Comparison of ENCODE assay signal across 16 cellular contexts in the genomic region with DNA sequence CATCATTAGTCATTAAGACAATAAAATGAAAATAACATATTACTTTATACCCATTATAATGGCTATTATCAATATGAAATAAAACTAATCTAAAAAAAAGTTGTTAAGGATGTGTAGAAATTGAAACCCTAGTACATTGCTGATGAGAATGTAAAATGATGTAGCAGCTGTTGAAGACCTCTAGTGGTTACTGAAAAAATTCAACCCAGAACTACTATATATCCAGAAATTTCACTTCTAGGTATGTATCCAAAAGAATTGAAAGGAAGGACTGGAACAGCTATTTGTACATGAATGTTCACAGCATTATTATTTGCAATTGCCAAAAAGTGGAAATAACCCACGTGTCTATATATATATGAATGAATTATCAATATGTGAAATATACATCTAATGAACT.
A peak's percentile ranks its signal among the peaks of the same experiment; 100 is the strongest.
DNase-seq lines count a peak whose midpoint lies in the region; ATAC-seq, FAIRE-seq and TF ChIP-seq lines count a peak whose summit lies in the region.
"Had no signal": no experiment of that assay in that cellular context is flagged by ENCODE, and none has a peak within 500 bp of the region (broad histone marks: within the 10 kb centered on the region; RNA-seq: fewer than 3 reads in every experiment).

No MANE protein-coding gene starts in this region.

- ATAC-seq in esophagus mucosa = no peak

- H3F3A ChIP-seq in neural progenitor cell (ENCODE audit: low read depth) = no peaks in the 10 kb centered on the region

- H3K36me3 ChIP-seq in astrocyte (ENCODE audit: insufficient read depth, low read length) = no peaks in the 10 kb centered on the region
- H3K36me3 ChIP-seq in neural progenitor cell = no peaks in the 10 kb centered on the region
- H3K36me3 ChIP-seq in OCI-LY7 (ENCODE audit: insufficient read depth, low read length) = no peaks in the 10 kb centered on the region
- no peaks in the 10 kb centered on the region for H3K36me3 ChIP-seq in left ventricle myocardium inferior
- H3K36me3 ChIP-seq: BLaER1 treated with 17β-estradiol and CSF1 and Interleukin-3, amounts not matched to agents 10 nM and 100 nM; Peyer's patch; SJCRH30 had no signal

- no peak for DNase-seq in H9
- no peak for DNase-seq in astrocyte (ENCODE audit: low read depth)
- no peak for DNase-seq in neural progenitor cell (ENCODE audit: low spot score)
- no peak for DNase-seq in OCI-LY7 (ENCODE audit: low spot score)
- no peak for DNase-seq in left ventricle myocardium inferior
- DNase-seq: DMS79, MV-4-11, NCI-H1417 treated with DMSO at 0.1 percent for 48 hours, NCI-H2029, NCI-H526 treated with DMSO at 0.1 percent for 48 hours, Peyer's patch, SJCRH30 had no signal

- H3K4me2 ChIP-seq in H9 (ENCODE audit: insufficient read depth, insufficient read length, low read length) = no peak overlapping the region
- H3K4me2 ChIP-seq in astrocyte (ENCODE audit: low read length) = no peak overlapping the region
- no peak overlapping the region for H3K4me2 ChIP-seq in neural progenitor cell
- H3K4me2 ChIP-seq in OCI-LY7 (ENCODE audit: low read length) = no peak overlapping the region
- H3K4me2 ChIP-seq: BLaER1 treated with 17β-estradiol and CSF1 and Interleukin-3, amounts not matched to agents 10 nM and 100 nM had no signal

- H4K8ac ChIP-seq in H9 (replicated peaks; ENCODE audit: insufficient read length, low read depth, low read length) = no peak overlapping the region

- H3K27me3 Mint-ChIP-seq in H9 (ENCODE audit: low read depth) = no peaks in the 10 kb centered on the region
- H3K27me3 Mint-ChIP-seq in astrocyte (ENCODE audit: low read depth, unreplicated experiment) = no peaks in the 10 kb centered on the region
- no peaks in the 10 kb centered on the region for H3K27me3 Mint-ChIP-seq in neural progenitor cell (ENCODE audit: insufficient read depth, low read depth)

- H3K4me1 ChIP-seq in H9 (ENCODE audit: insufficient read depth, low read length) = no peaks in the 10 kb centered on the region
- no peaks in the 10 kb centered on the region for H3K4me1 ChIP-seq in astrocyte (ENCODE audit: insufficient read depth, low read length)
- no peaks in the 10 kb centered on the region for H3K4me1 ChIP-seq in neural progenitor cell
- H3K4me1 ChIP-seq in OCI-LY7 (ENCODE audit: insufficient read depth, low read length, poor library complexity, severe bottlenecking) = no peaks in the 10 kb centered on the region
- H3K4me1 ChIP-seq in left ventricle myocardium inferior = no peaks in the 10 kb centered on the region
- H3K4me1 ChIP-seq: BLaER1 treated with 17β-estradiol and CSF1 and Interleukin-3, amounts not matched to agents 10 nM and 100 nM; Peyer's patch; SJCRH30 had no signal

- no peak overlapping the region for H2BK15ac ChIP-seq in H9 (ENCODE audit: low read depth, low read length)

- no CpG with 5 or more reads among the region's 1 CpG for WGBS in H9 (ENCODE audit: extremely low coverage, insufficient read length, low lambda C conversion rate)

- no peak overlapping the region for H3K27ac ChIP-seq in C4-2B
- H3K27ac ChIP-seq in H9 (ENCODE audit: insufficient read length, low read depth, low read length) = no peak overlapping the region
- H3K27ac ChIP-seq in astrocyte (ENCODE audit: low read depth, low read length) = no peak overlapping the region
- H3K27ac ChIP-seq in neural progenitor cell = no peak overlapping the region
- no peak overlapping the region for H3K27ac ChIP-seq in OCI-LY7 (ENCODE audit: low read depth, low read length, poor library complexity, severe bottlenecking)
- no peak overlapping the region for H3K27ac ChIP-seq in left ventricle myocardium inferior (replicated peaks)
- H3K27ac ChIP-seq: BLaER1 treated with 17β-estradiol and CSF1 and Interleukin-3, amounts not matched to agents 10 nM and 100 nM; Peyer's patch; SJCRH30 had no signal

- no peaks in the 10 kb centered on the region for H3K79me1 ChIP-seq in H9 (ENCODE audit: insufficient read depth, low read depth, low read length, poor library complexity, severe bottlenecking)

- no peak overlapping the region for H3K56ac ChIP-seq in H9 (ENCODE audit: insufficient read length, low read depth, low read length)

- H3K9me3 ChIP-seq in H9 (ENCODE audit: control insufficient read depth, low read depth, low read length) (no peaks in the 10 kb centered on the region), astrocyte (ENCODE audit: insufficient read depth, low read depth, low read length) (no peaks in the 10 kb centered on the region), neural progenitor cell (ENCODE audit: low read depth) (peaks cover 2% of the 10 kb centered on the region), OCI-LY7 (ENCODE audit: low read length) (no peaks in the 10 kb centered on the region), left ventricle myocardium inferior (replicated peaks) (no peaks in the 10 kb centered on the region)
- H3K9me3 ChIP-seq: BLaER1 treated with 17β-estradiol and CSF1 and Interleukin-3, amounts not matched to agents 10 nM and 100 nM; Peyer's patch; SJCRH30 had no signal

- no TSS peak for BruUV-seq in OCI-LY7 (replicated peaks; lab: Mats Ljungman, UMichigan)

- H3K23me2 ChIP-seq in H9 (ENCODE audit: insufficient read length, low read depth, low read length, poor library complexity, severe bottlenecking) = no peaks in the 10 kb centered on the region

- H3K23ac ChIP-seq in H9 (ENCODE audit: insufficient read length, low read depth, low read length) = no peak overlapping the region

- H3K27me3 ChIP-seq in H9 (ENCODE audit: insufficient read depth, low read length) = no peaks in the 10 kb centered on the region
- no peaks in the 10 kb centered on the region for H3K27me3 ChIP-seq in astrocyte (ENCODE audit: insufficient read depth, low read length)
- no peaks in the 10 kb centered on the region for H3K27me3 ChIP-seq in neural progenitor cell
- no peaks in the 10 kb centered on the region for H3K27me3 ChIP-seq in left ventricle myocardium inferior (ENCODE audit: low read depth)
- H3K27me3 ChIP-seq: Peyer's patch, SJCRH30 had no signal

- intact Hi-C loops in OCI-LY7 (cut with micrococcal nuclease; ENCODE audit: unreplicated experiment) (loop anchor here (10.0 kb wide), 1 partner anchor 328 kb away; no protein-coding TSS in a partner anchor), left ventricle myocardium inferior (cut with micrococcal nuclease) (loop anchor here (5.0 kb wide), 1 partner anchor 325 kb away; no protein-coding TSS in a partner anchor)

- H3K4me3 ChIP-seq in astrocyte (ENCODE audit: insufficient read depth, low read depth, low read length) (no peak overlapping the region), neural progenitor cell (no peak overlapping the region), OCI-LY7 (ENCODE audit: low read depth, low read length, poor library complexity, severe bottlenecking) (no peak overlapping the region), left ventricle myocardium inferior (no peak overlapping the region)
- H3K4me3 ChIP-seq: BLaER1 treated with 17β-estradiol and CSF1 and Interleukin-3, amounts not matched to agents 10 nM and 100 nM; Peyer's patch; SJCRH30 had no signal

- H2AFZ ChIP-seq in H9 (ENCODE audit: low read length) (no peak overlapping the region), astrocyte (ENCODE audit: low read depth, low read length) (no peak overlapping the region), neural progenitor cell (replicated peaks) (no peak overlapping the region), OCI-LY7 (ENCODE audit: low read length) (no peak overlapping the region)

- H2BK120ac ChIP-seq in H9 (ENCODE audit: low read depth, low read length, poor library complexity, severe bottlenecking) = no peak overlapping the region

- no peak overlapping the region for H3K14ac ChIP-seq in H9 (ENCODE audit: insufficient read depth, low read length)

- H3K9me3 Mint-ChIP-seq in H9 = no peaks in the 10 kb centered on the region; a peak in 2 of 5 replicates
- H3K9me3 Mint-ChIP-seq in astrocyte (ENCODE audit: unreplicated experiment) = no peaks in the 10 kb centered on the region
- H3K9me3 Mint-ChIP-seq in neural progenitor cell = no peaks in the 10 kb centered on the region

- H4K20me1 ChIP-seq in H9 (ENCODE audit: control insufficient read depth, insufficient read depth, insufficient read length) (no peaks in the 10 kb centered on the region), astrocyte (ENCODE audit: insufficient read depth, low read length) (no peaks in the 10 kb centered on the region), neural progenitor cell (ENCODE audit: low read depth) (no peaks in the 10 kb centered on the region), OCI-LY7 (ENCODE audit: insufficient read depth, low read length) (no peaks in the 10 kb centered on the region)
- H4K20me1 ChIP-seq: BLaER1 treated with 17β-estradiol and CSF1 and Interleukin-3, amounts not matched to agents 10 nM and 100 nM had no signal

- H3K9ac ChIP-seq in H9 (ENCODE audit: extremely low read depth, insufficient read length, low read length) (no peak overlapping the region), astrocyte (ENCODE audit: low read length) (no peak overlapping the region), neural progenitor cell (no peak overlapping the region)
- H3K9ac ChIP-seq: BLaER1 treated with 17β-estradiol and CSF1 and Interleukin-3, amounts not matched to agents 10 nM and 100 nM had no signal

- H3K4me1 Mint-ChIP-seq in H9 (peaks cover 0 to 4% of the 10 kb centered on the region in 2 experiments; a peak in 2 of 4 replicates), astrocyte (ENCODE audit: low read depth, unreplicated experiment) (no peaks in the 10 kb centered on the region), neural progenitor cell (no peaks in the 10 kb centered on the region)

- POLR2A ChIA-PET in OCI-LY7 (lab: Charles Lee) = interaction anchor here (0.6 kb wide), 1 partner anchor 401 kb away, joined by 3 read pairs; no protein-coding TSS in a partner anchor

- H3K79me2 ChIP-seq in H9 (ENCODE audit: insufficient read depth, low read length) = no peaks in the 10 kb centered on the region
- no peaks in the 10 kb centered on the region for H3K79me2 ChIP-seq in astrocyte (ENCODE audit: insufficient read depth, low read length)
- no peaks in the 10 kb centered on the region for H3K79me2 ChIP-seq in neural progenitor cell (ENCODE audit: low read depth)
- H3K79me2 ChIP-seq in OCI-LY7 (ENCODE audit: insufficient read depth, low read depth, low read length) = no peaks in the 10 kb centered on the region

- no peak overlapping the region for H2BK5ac ChIP-seq in H9 (ENCODE audit: insufficient read length, low read length)

- CTCF ChIA-PET in OCI-LY7 (lab: Charles Lee; ENCODE audit: unreplicated experiment) = no interaction called here

- peak; percentile 16; the same call in 1 of the 2 replicates for TF ChIP-seq CTCF in C4-2B (conservative IDR thresholded peaks at IDR 0.05)
- TF ChIP-seq CTCF in H9 (conservative IDR thresholded peaks at IDR 0.05) = peak; percentile 57
- TF ChIP-seq CTCF in astrocyte (IDR thresholded peaks at IDR 0.05; ENCODE audit: insufficient read depth, low read depth, low read length) = no peak
- TF ChIP-seq CTCF in neural progenitor cell (IDR thresholded peaks at IDR 0.05) = peak; percentile 12
- TF ChIP-seq CTCF in OCI-LY7 (conservative IDR thresholded peaks at IDR 0.05; ENCODE audit: low read length) = no peak
- no peak for TF ChIP-seq CTCF in left ventricle myocardium inferior (IDR thresholded peaks at IDR 0.05; ENCODE audit: borderline replicate concordance)

- H3K27ac Mint-ChIP-seq in H9 (no peak overlapping the region; a peak in 1 of 7 replicates), astrocyte (ENCODE audit: unreplicated experiment) (no peak overlapping the region), neural progenitor cell (no peak overlapping the region)

- H4K91ac ChIP-seq in H9 (ENCODE audit: insufficient read length, low read depth, low read length) = no peak overlapping the region

- H3K4ac ChIP-seq in H9 (ENCODE audit: low read depth, low read length) = no peak overlapping the region

- FAIRE-seq in astrocyte (lab: Jason Lieb, UNC) = peak; percentile 43
- FAIRE-seq: GM12892 had no signal

- H3T11ph ChIP-seq in H9 (ENCODE audit: low read length) = no peak overlapping the region

- H3K4me3 Mint-ChIP-seq in H9 = no peak overlapping the region
- no peak overlapping the region for H3K4me3 Mint-ChIP-seq in astrocyte (ENCODE audit: unreplicated experiment)
- H3K4me3 Mint-ChIP-seq in neural progenitor cell = no peak overlapping the region

- H2AK5ac ChIP-seq in H9 (ENCODE audit: insufficient read length, low read length) = no peak overlapping the region

- H4K5ac ChIP-seq in H9 (ENCODE audit: insufficient read length, low read depth, low read length) = no peak overlapping the region

- H3K9me2 ChIP-seq in OCI-LY7 (ENCODE audit: insufficient read depth, low read length) = no peaks in the 10 kb centered on the region

- H2BK20ac ChIP-seq in H9 (ENCODE audit: low read depth, low read length, poor library complexity, severe bottlenecking) = no peak overlapping the region

- H3K18ac ChIP-seq in H9 (ENCODE audit: insufficient read length, low read depth, low read length) = no peak overlapping the region

- no peaks in the 10 kb centered on the region for H3K36me3 Mint-ChIP-seq in H9 (ENCODE audit: insufficient read depth in 1 of 3, low read depth in 3 of 3)
- H3K36me3 Mint-ChIP-seq in astrocyte (ENCODE audit: low read depth, unreplicated experiment) = no peaks in the 10 kb centered on the region
- no peaks in the 10 kb centered on the region for H3K36me3 Mint-ChIP-seq in neural progenitor cell

- H2BK12ac ChIP-seq in H9 (ENCODE audit: insufficient read length, low read depth, low read length) = no peak overlapping the region

Comparison
In these comparisons a context has a peak if more than half of its experiments do, and no peak if none do; other contexts are left out.
1. CTCF ChIP-seq: peak in C4-2B (single experiment), H9 (single experiment) and neural progenitor cell (single experiment); none in astrocyte (single experiment), OCI-LY7 (single experiment) and left ventricle myocardium inferior (single experiment).